1 cellular context compared by ENCODE assay signal in genomic region chr1:100075773-100076172, GRCh38.
TF ChIP-seq lines count a peak whose summit lies in the region.

No MANE protein-coding gene starts in this region.

TF ChIP-seq in GM12878, 131 proteins besides CTCF, POLR2A, EP300 and RAD21 (continued from another document and continues in another):
- no peak for TF ChIP-seq E4F1 (IDR thresholded peaks at IDR 0.05; ENCODE audit: borderline replicate concordance, partially characterized antibody)
- TF ChIP-seq NRF1 (conservative IDR thresholded peaks at IDR 0.05; ENCODE audit: low read depth, low read length) = no peak
- no peak for TF ChIP-seq STAT1 (conservative IDR thresholded peaks at IDR 0.05)
- peak; percentile 82 for TF ChIP-seq SKIL (IDR thresholded peaks at IDR 0.05; ENCODE audit: low read depth, poor library complexity, severe bottlenecking)
- 0 out of 2 replicates have a peak, but pooled peaks have one; percentile 25 for TF ChIP-seq PML (IDR thresholded peaks at IDR 0.05; ENCODE audit: low read length)
- peak; percentile 67 for TF ChIP-seq CREM (IDR thresholded peaks at IDR 0.05; ENCODE audit: low read depth)
- no peak for TF ChIP-seq ZNF622 (IDR thresholded peaks at IDR 0.05)
- TF ChIP-seq WRNIP1 (IDR thresholded peaks at IDR 0.05; ENCODE audit: borderline replicate concordance, low read depth, low read length) = no peak
- TF ChIP-seq CHD1 (IDR thresholded peaks at IDR 0.05; ENCODE audit: low read depth, low read length) = no peak
- TF ChIP-seq FOXK2 (IDR thresholded peaks at IDR 0.05) = no peak
- TF ChIP-seq ATF3 (IDR thresholded peaks at IDR 0.05; ENCODE audit: borderline replicate concordance, extremely low read depth, low read depth, low read length) = no peak
- TF ChIP-seq, protein P1, sequence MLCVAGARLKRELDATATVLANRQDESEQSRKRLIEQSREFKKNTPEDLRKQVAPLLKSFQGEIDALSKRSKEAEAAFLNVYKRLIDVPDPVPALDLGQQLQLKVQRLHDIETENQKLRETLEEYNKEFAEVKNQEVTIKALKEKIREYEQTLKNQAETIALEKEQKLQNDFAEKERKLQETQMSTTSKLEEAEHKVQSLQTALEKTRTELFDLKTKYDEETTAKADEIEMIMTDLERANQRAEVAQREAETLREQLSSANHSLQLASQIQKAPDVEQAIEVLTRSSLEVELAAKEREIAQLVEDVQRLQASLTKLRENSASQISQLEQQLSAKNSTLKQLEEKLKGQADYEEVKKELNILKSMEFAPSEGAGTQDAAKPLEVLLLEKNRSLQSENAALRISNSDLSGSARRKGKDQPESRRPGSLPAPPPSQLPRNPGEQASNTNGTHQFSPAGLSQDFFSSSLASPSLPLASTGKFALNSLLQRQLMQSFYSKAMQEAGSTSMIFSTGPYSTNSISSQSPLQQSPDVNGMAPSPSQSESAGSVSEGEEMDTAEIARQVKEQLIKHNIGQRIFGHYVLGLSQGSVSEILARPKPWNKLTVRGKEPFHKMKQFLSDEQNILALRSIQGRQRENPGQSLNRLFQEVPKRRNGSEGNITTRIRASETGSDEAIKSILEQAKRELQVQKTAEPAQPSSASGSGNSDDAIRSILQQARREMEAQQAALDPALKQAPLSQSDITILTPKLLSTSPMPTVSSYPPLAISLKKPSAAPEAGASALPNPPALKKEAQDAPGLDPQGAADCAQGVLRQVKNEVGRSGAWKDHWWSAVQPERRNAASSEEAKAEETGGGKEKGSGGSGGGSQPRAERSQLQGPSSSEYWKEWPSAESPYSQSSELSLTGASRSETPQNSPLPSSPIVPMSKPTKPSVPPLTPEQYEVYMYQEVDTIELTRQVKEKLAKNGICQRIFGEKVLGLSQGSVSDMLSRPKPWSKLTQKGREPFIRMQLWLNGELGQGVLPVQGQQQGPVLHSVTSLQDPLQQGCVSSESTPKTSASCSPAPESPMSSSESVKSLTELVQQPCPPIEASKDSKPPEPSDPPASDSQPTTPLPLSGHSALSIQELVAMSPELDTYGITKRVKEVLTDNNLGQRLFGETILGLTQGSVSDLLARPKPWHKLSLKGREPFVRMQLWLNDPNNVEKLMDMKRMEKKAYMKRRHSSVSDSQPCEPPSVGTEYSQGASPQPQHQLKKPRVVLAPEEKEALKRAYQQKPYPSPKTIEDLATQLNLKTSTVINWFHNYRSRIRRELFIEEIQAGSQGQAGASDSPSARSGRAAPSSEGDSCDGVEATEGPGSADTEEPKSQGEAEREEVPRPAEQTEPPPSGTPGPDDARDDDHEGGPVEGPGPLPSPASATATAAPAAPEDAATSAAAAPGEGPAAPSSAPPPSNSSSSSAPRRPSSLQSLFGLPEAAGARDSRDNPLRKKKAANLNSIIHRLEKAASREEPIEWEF (IDR thresholded peaks at IDR 0.05; ENCODE audit: insufficient replicate concordance, low read depth, low read length) = no peak
- TF ChIP-seq BACH1 (IDR thresholded peaks at IDR 0.05; ENCODE audit: borderline replicate concordance) = peak; percentile 58; the same call in 1 of the 2 replicates
- no peak for TF ChIP-seq PBX3 (IDR thresholded peaks at IDR 0.05; ENCODE audit: insufficient replicate concordance, low read depth, low read length)
- peak; percentile 73 for TF ChIP-seq NR2F1 (conservative IDR thresholded peaks at IDR 0.05)
- TF ChIP-seq, protein P2, sequence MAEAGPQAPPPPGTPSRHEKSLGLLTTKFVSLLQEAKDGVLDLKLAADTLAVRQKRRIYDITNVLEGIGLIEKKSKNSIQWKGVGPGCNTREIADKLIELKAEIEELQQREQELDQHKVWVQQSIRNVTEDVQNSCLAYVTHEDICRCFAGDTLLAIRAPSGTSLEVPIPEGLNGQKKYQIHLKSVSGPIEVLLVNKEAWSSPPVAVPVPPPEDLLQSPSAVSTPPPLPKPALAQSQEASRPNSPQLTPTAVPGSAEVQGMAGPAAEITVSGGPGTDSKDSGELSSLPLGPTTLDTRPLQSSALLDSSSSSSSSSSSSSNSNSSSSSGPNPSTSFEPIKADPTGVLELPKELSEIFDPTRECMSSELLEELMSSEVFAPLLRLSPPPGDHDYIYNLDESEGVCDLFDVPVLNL (IDR thresholded peaks at IDR 0.05; ENCODE audit: low read depth, low read length) = no peak
- TF ChIP-seq ELK1 (IDR thresholded peaks at IDR 0.05; ENCODE audit: low read depth, low read length) = no peak
- no peak for TF ChIP-seq ESRRA (IDR thresholded peaks at IDR 0.05; ENCODE audit: low read length)
- TF ChIP-seq, protein P3, sequence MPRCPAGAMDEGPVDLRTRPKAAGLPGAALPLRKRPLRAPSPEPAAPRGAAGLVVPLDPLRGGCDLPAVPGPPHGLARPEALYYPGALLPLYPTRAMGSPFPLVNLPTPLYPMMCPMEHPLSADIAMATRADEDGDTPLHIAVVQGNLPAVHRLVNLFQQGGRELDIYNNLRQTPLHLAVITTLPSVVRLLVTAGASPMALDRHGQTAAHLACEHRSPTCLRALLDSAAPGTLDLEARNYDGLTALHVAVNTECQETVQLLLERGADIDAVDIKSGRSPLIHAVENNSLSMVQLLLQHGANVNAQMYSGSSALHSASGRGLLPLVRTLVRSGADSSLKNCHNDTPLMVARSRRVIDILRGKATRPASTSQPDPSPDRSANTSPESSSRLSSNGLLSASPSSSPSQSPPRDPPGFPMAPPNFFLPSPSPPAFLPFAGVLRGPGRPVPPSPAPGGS (IDR thresholded peaks at IDR 0.05; ENCODE audit: borderline replicate concordance, insufficient read depth, low read depth, low read length, poor library complexity, severe bottlenecking) = no peak
- TF ChIP-seq ZNF207 (IDR thresholded peaks at IDR 0.05; ENCODE audit: borderline replicate concordance) = peak; percentile 4; the same call in 1 of the 2 replicates
- TF ChIP-seq, protein P4, sequence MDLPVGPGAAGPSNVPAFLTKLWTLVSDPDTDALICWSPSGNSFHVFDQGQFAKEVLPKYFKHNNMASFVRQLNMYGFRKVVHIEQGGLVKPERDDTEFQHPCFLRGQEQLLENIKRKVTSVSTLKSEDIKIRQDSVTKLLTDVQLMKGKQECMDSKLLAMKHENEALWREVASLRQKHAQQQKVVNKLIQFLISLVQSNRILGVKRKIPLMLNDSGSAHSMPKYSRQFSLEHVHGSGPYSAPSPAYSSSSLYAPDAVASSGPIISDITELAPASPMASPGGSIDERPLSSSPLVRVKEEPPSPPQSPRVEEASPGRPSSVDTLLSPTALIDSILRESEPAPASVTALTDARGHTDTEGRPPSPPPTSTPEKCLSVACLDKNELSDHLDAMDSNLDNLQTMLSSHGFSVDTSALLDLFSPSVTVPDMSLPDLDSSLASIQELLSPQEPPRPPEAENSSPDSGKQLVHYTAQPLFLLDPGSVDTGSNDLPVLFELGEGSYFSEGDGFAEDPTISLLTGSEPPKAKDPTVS (IDR thresholded peaks at IDR 0.05; ENCODE audit: low read depth, low read length) = no peak
- TF ChIP-seq LARP7 (IDR thresholded peaks at IDR 0.05) = no peak
- TF ChIP-seq TCF12 (IDR thresholded peaks at IDR 0.05; ENCODE audit: low read depth, low read length) = peak; percentile 47; the same call in 1 of the 2 replicates
- no peak; the same call in 1 of the 2 replicates for TF ChIP-seq SMARCA5 (IDR thresholded peaks at IDR 0.05)
- TF ChIP-seq CEBPB (IDR thresholded peaks at IDR 0.05; ENCODE audit: borderline replicate concordance in 1 of 2, low read depth in 2 of 2, low read length in 2 of 2) = no peak
- TF ChIP-seq, protein P5, sequence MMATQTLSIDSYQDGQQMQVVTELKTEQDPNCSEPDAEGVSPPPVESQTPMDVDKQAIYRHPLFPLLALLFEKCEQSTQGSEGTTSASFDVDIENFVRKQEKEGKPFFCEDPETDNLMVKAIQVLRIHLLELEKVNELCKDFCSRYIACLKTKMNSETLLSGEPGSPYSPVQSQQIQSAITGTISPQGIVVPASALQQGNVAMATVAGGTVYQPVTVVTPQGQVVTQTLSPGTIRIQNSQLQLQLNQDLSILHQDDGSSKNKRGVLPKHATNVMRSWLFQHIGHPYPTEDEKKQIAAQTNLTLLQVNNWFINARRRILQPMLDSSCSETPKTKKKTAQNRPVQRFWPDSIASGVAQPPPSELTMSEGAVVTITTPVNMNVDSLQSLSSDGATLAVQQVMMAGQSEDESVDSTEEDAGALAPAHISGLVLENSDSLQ (IDR thresholded peaks at IDR 0.05) = no peak
- no peak for TF ChIP-seq CHD4 (IDR thresholded peaks at IDR 0.05)
- no peak for TF ChIP-seq SP1 (IDR thresholded peaks at IDR 0.05; ENCODE audit: low read depth, low read length)
- TF ChIP-seq NFXL1 (IDR thresholded peaks at IDR 0.05; ENCODE audit: borderline replicate concordance) = no peak
- TF ChIP-seq, protein P6, sequence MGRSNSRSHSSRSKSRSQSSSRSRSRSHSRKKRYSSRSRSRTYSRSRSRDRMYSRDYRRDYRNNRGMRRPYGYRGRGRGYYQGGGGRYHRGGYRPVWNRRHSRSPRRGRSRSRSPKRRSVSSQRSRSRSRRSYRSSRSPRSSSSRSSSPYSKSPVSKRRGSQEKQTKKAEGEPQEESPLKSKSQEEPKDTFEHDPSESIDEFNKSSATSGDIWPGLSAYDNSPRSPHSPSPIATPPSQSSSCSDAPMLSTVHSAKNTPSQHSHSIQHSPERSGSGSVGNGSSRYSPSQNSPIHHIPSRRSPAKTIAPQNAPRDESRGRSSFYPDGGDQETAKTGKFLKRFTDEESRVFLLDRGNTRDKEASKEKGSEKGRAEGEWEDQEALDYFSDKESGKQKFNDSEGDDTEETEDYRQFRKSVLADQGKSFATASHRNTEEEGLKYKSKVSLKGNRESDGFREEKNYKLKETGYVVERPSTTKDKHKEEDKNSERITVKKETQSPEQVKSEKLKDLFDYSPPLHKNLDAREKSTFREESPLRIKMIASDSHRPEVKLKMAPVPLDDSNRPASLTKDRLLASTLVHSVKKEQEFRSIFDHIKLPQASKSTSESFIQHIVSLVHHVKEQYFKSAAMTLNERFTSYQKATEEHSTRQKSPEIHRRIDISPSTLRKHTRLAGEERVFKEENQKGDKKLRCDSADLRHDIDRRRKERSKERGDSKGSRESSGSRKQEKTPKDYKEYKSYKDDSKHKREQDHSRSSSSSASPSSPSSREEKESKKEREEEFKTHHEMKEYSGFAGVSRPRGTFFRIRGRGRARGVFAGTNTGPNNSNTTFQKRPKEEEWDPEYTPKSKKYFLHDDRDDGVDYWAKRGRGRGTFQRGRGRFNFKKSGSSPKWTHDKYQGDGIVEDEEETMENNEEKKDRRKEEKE (IDR thresholded peaks at IDR 0.05) = no peak
- TF ChIP-seq, protein P7, sequence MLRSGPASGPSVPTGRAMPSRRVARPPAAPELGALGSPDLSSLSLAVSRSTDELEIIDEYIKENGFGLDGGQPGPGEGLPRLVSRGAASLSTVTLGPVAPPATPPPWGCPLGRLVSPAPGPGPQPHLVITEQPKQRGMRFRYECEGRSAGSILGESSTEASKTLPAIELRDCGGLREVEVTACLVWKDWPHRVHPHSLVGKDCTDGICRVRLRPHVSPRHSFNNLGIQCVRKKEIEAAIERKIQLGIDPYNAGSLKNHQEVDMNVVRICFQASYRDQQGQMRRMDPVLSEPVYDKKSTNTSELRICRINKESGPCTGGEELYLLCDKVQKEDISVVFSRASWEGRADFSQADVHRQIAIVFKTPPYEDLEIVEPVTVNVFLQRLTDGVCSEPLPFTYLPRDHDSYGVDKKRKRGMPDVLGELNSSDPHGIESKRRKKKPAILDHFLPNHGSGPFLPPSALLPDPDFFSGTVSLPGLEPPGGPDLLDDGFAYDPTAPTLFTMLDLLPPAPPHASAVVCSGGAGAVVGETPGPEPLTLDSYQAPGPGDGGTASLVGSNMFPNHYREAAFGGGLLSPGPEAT (IDR thresholded peaks at IDR 0.05; ENCODE audit: low read depth) = peak; percentile 84
- TF ChIP-seq SIN3A (IDR thresholded peaks at IDR 0.05; ENCODE audit: low read depth, low read length) = no peak
- no peak for TF ChIP-seq POLR2AphosphoS2 (IDR thresholded peaks at IDR 0.05; ENCODE audit: low read depth, low read length)
- TF ChIP-seq CBX5 (IDR thresholded peaks at IDR 0.05; ENCODE audit: low read depth) = no peak
